In genomic region chr4:153594208-153594607, GRCh38 we compare ENCODE assay signal across 19 cellular contexts.
DNase-seq lines count a peak whose midpoint lies in the region; ATAC-seq and TF ChIP-seq lines count a peak whose summit lies in the region.
"Had no signal": no experiment of that assay in that cellular context is flagged by ENCODE, and none has a peak within 500 bp of the region (broad histone marks: within the 10 kb centered on the region; RNA-seq: fewer than 3 reads in every experiment).

No MANE protein-coding gene starts in this region.

- H3K4me3 Mint-ChIP-seq in GM23338, result no peak overlapping the region
- H3K4me3 Mint-ChIP-seq: activated CD8-positive, alpha-beta T cell treated with anti-CD3 and anti-CD28 coated beads, Interleukin-2, amount 10 ng/mL, durations not matched to agents 7 days and 5 days; CD14-positive monocyte; central memory CD8-positive, alpha-beta T cell; stimulated activated naive B cell treated with anti-CD40 and anti-IgM and Interleukin-4, amounts not matched to agents 10 μg/mL and 1 μg/mL and 100 μg/mL, for 72 hours had no signal

- H3K4me2 ChIP-seq in GM23338, result no peak overlapping the region

- H3K27me3 ChIP-seq in AG04450 (ENCODE audit: control insufficient read depth, insufficient read depth, low read length), result no peaks in the 10 kb centered on the region
- no peaks in the 10 kb centered on the region for H3K27me3 ChIP-seq in GM23338 (ENCODE audit: insufficient read depth)

- no peaks in the 10 kb centered on the region for H3K4me1 ChIP-seq in GM23338 (ENCODE audit: insufficient read depth)

- H3F3A ChIP-seq in GM23338 (replicated peaks; ENCODE audit: low read depth), result no peaks in the 10 kb centered on the region

- POLR2A ChIA-PET in AG04450 (lab: Yijun Ruan, JAX), result no interaction called here

- no peaks in the 10 kb centered on the region for H3K9me3 ChIP-seq in AG04450 (ENCODE audit: control insufficient read depth, insufficient read depth, low read length)

- H3K27ac ChIP-seq in AG04450 (ENCODE audit: low read depth, low read length) (no peak overlapping the region), GM23338 (ENCODE audit: low read depth) (no peak overlapping the region)
- H3K27ac ChIP-seq: RWPE1 had no signal

- H3K4me3 ChIP-seq in AG04450 (ENCODE audit: low read depth, low read length) (no peak overlapping the region), astrocyte of the cerebellum (ENCODE audit: low read depth, low read length) (no peak overlapping the region), GM23338 (no peak overlapping the region)

- peaks cover 27% of the 10 kb centered on the region for H3K36me3 Mint-ChIP-seq in GM23338 (ENCODE audit: low read depth)

- no peaks in the 10 kb centered on the region for H3K79me2 ChIP-seq in GM23338 (replicated peaks; ENCODE audit: insufficient read depth)

- no peaks in the 10 kb centered on the region for H3K9me3 Mint-ChIP-seq in GM23338
- H3K9me3 Mint-ChIP-seq: CD14-positive monocyte; central memory CD8-positive, alpha-beta T cell; stimulated activated naive B cell treated with anti-CD40 and anti-IgM and Interleukin-4, amounts not matched to agents 10 μg/mL and 1 μg/mL and 100 μg/mL, for 72 hours had no signal

- no peaks in the 10 kb centered on the region for H3K4me1 Mint-ChIP-seq in GM23338
- H3K4me1 Mint-ChIP-seq: central memory CD8-positive, alpha-beta T cell had no signal

- CTCF ChIA-PET in AG04450 (lab: Charles Lee), result interaction anchor here (1.2 to 1.6 kb wide), 2 partner anchors 49 to 452 kb away, joined by 3 to 7 read pairs; no protein-coding TSS in a partner anchor

- no peak overlapping the region for H2AFZ ChIP-seq in GM23338

- peaks cover 14% of the 10 kb centered on the region; the same call in 1 of the 2 replicates for H3K36me3 ChIP-seq in GM23338 (ENCODE audit: insufficient read depth)

- no peak for TF ChIP-seq CTCF in AG04450 (IDR thresholded peaks at IDR 0.05; ENCODE audit: low read depth, low read length)
- TF ChIP-seq CTCF in astrocyte of the cerebellum (IDR thresholded peaks at IDR 0.05; ENCODE audit: low read depth, low read length, missing control alignments), result no peak
- TF ChIP-seq CTCF in GM23338 (conservative IDR thresholded peaks at IDR 0.05; ENCODE audit: low read depth in 2 of 2), result no peak

- H3K27ac Mint-ChIP-seq in GM23338, result no peak overlapping the region
- H3K27ac Mint-ChIP-seq: activated CD8-positive, alpha-beta T cell treated with anti-CD3 and anti-CD28 coated beads, Interleukin-2, amount 10 ng/mL, durations not matched to agents 7 days and 5 days; CD14-positive monocyte; stimulated activated naive B cell treated with anti-CD40 and anti-IgM and Interleukin-4, amounts not matched to agents 10 μg/mL and 1 μg/mL and 100 μg/mL, for 72 hours had no signal

- in situ Hi-C loops in astrocyte of the cerebellum (cut with HindIII; ENCODE audit: low sequenced_read_pairs), result no loop called here

- no peaks in the 10 kb centered on the region for H4K20me1 ChIP-seq in GM23338 (replicated peaks; ENCODE audit: insufficient read depth)

- H3K9me2 ChIP-seq in GM23338 (ENCODE audit: insufficient read depth), result no peaks in the 10 kb centered on the region

- H3K27me3 Mint-ChIP-seq in GM23338 (ENCODE audit: insufficient read depth, low read depth, poor library complexity), result peaks cover 4% of the 10 kb centered on the region
- H3K27me3 Mint-ChIP-seq: central memory CD8-positive, alpha-beta T cell; stimulated activated naive B cell treated with anti-CD40 and anti-IgM and Interleukin-4, amounts not matched to agents 10 μg/mL and 1 μg/mL and 100 μg/mL, for 72 hours had no signal

- ATAC-seq in HG03342 (IDR thresholded peaks at IDR 0.05; ENCODE audit: unreplicated experiment) (no peak), GM18511 (IDR thresholded peaks at IDR 0.05; ENCODE audit: unreplicated experiment) (no peak), GM23338 (no peak), GM21447 (IDR thresholded peaks at IDR 0.05; ENCODE audit: unreplicated experiment) (no peak)
- ATAC-seq: activated CD8-positive, alpha-beta T cell treated with anti-CD3 and anti-CD28 coated beads, Interleukin-2, amount 10 ng/mL, durations not matched to agents 7 days and 5 days; HCT116; stimulated activated naive B cell treated with anti-CD40 and anti-IgM and Interleukin-4, amounts not matched to agents 10 μg/mL and 1 μg/mL and 100 μg/mL, for 72 hours had no signal

- peak; percentile 4 for DNase-seq in AG04450 (ENCODE audit: low read depth, low spot score)
- peak; percentile 89 for DNase-seq in H4 (ENCODE audit: low spot score)
- DNase-seq in astrocyte of the cerebellum (ENCODE audit: low read depth), result peak; percentile 31
- peak; percentile 19 for DNase-seq in left kidney (ENCODE audit: low read depth, low spot score)
- DNase-seq in GM23338 (ENCODE audit: low spot score), result no peak
- DNase-seq: activated CD8-positive, alpha-beta T cell treated with anti-CD3 and anti-CD28 coated beads, Interleukin-2, amount 10 ng/mL, durations not matched to agents 7 days and 5 days; activated gamma-delta T cell treated with Interleukin-2 at 50 U/mL for 16 hours; NCI-H1092; NCI-H510A treated with DMSO at 0.1 percent for 48 hours; stimulated activated CD4-positive, alpha-beta T cell treated with anti-CD3 and anti-CD28 coated beads, Interleukin-4, amount 100 ng/mL, for 24 hours; stimulated activated naive B cell treated with anti-CD40 and anti-IgM and Interleukin-4, amounts not matched to agents 10 μg/mL and 1 μg/mL and 100 μg/mL, for 72 hours; T1000 had no signal

TF ChIP-seq in GM23338, 12 proteins besides CTCF, POLR2A, EP300 and RAD21 (continues in another document):
- TF ChIP-seq REST (IDR thresholded peaks at IDR 0.05; ENCODE audit: unreplicated experiment), result no peak
- TF ChIP-seq CREB1 (CRISPR knock-in tag; IDR thresholded peaks at IDR 0.05; ENCODE audit: low read depth), result no peak
- no peak for TF ChIP-seq JUNB (IDR thresholded peaks at IDR 0.05; ENCODE audit: unreplicated experiment)
